In the genomic region with DNA sequence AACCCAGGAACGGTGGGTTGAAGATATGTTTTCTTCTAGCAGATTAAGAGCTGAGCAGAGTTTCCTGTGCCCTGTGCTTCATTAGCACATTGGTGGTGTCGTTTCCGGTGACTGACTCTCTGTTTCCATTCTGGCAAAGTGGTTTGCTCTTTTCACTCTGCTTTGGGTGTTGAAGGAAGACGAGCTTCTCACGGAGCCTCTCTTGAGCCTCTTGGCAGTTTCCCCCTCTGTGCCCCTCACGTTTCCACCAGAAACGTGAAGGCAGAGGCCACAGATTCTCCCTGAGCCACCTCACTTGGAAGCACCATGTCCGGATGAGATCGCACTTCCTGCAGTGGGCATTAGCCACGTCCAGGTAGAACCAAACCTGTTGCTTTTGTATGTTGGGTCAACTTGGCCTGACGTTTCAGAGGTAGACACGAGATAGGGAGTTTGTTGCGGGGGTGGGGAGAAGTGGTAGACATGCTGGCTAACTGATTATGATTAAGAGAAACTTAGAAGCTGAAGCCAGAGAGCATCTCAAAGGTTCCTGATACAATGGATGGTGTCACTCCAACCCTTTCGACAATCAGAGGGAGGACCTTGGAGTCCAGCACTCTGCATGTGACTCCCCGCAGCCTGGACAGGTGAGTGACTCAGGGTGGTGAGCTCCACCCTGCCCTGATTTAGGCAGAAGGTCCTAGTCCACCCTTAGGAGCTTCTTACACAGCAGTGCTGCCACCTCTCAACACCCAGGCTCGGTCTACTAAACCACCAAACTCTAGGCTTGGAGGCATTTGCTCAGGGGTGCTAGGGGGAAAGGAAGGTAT, we compare ENCODE assay signal across 9 cellular contexts.
DNase-seq lines count a peak whose midpoint lies in the region; ATAC-seq and FAIRE-seq lines count a peak whose summit lies in the region.
"Had no signal": no experiment of that assay in that cellular context is flagged by ENCODE, and none has a peak within 500 bp of the region (broad histone marks: within the 10 kb centered on the region; RNA-seq: fewer than 3 reads in every experiment).

A gene with protein sequence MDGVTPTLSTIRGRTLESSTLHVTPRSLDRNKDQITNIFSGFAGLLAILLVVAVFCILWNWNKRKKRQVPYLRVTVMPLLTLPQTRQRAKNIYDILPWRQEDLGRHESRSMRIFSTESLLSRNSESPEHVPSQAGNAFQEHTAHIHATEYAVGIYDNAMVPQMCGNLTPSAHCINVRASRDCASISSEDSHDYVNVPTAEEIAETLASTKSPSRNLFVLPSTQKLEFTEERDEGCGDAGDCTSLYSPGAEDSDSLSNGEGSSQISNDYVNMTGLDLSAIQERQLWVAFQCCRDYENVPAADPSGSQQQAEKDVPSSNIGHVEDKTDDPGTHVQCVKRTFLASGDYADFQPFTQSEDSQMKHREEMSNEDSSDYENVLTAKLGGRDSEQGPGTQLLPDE (plus strand): TSS at position 155 of the 809 bp plus-strand sequence. CDS start 383 bp downstream, at position 538.

- H3K9me3 Mint-ChIP-seq in activated naive CD8-positive, alpha-beta T cell (ENCODE audit: low read depth): no peaks in the 10 kb centered on the region

- peaks cover 53% of the 10 kb centered on the region for H3K4me1 Mint-ChIP-seq in activated naive CD8-positive, alpha-beta T cell (ENCODE audit: low read depth)

- peak; percentile 68 for DNase-seq in T follicular helper cell (ENCODE audit: low read depth)
- DNase-seq in stimulated activated CD4-positive, alpha-beta T cell treated with anti-CD3 and anti-CD28 coated beads, TNF-alpha, amount 100 ng/mL, for 24 hours (ENCODE audit: low read depth in 3 of 3): peak; percentile 61 to 72 (median 66)
- no peak for DNase-seq in HTR-8/SVneo (ENCODE audit: insufficient read length, low spot score)
- no peak for DNase-seq in DMS53 (lab: John Stamatoyannopoulos, UW)
- DNase-seq in RKO (ENCODE audit: low spot score): no peak

- no peaks in the 10 kb centered on the region for H4K20me1 ChIP-seq in BLaER1

- no peaks in the 10 kb centered on the region for H3K9me3 ChIP-seq in BLaER1

- H3K4me3 ChIP-seq in BLaER1: peak within 1 kb of the TSS; percentile 35
- H3K4me3 ChIP-seq: cardiac muscle cell had no signal

- no peaks in the 10 kb centered on the region for H3K27me3 ChIP-seq in BLaER1

- H3K36me3 ChIP-seq in BLaER1: no peaks in the 10 kb centered on the region
- H3K36me3 ChIP-seq: cardiac muscle cell had no signal

- FAIRE-seq in HTR-8/SVneo (lab: Jason Lieb, UNC): no peak

- peak within 1 kb of the TSS; percentile 93 for H3K4me3 Mint-ChIP-seq in activated naive CD8-positive, alpha-beta T cell

- peak within 1 kb of the TSS; percentile 98 for H3K27ac Mint-ChIP-seq in activated naive CD8-positive, alpha-beta T cell

- H3K27ac ChIP-seq in BLaER1: peak within 1 kb of the TSS; percentile 87
- H3K27ac ChIP-seq: cardiac muscle cell had no signal

- H3K4me2 ChIP-seq in BLaER1: peak within 1 kb of the TSS; percentile 75

- H3K36me3 Mint-ChIP-seq in activated naive CD8-positive, alpha-beta T cell: peaks cover 9% of the 10 kb centered on the region

- peak; percentile 91 for ATAC-seq in GM21619 (IDR thresholded peaks at IDR 0.05; ENCODE audit: unreplicated experiment)

- peak within 1 kb of the TSS; percentile 63 for H3K9ac ChIP-seq in BLaER1

- peaks cover 50% of the 10 kb centered on the region for H3K4me1 ChIP-seq in BLaER1

- no peaks in the 10 kb centered on the region for H3K27me3 Mint-ChIP-seq in activated naive CD8-positive, alpha-beta T cell

Comparison
In these comparisons a context has a peak if more than half of its experiments do, and no peak if none do; other contexts are left out.
1. DNase-seq: peak in T follicular helper cell (single experiment) and stimulated activated CD4-positive, alpha-beta T cell treated with anti-CD3 and anti-CD28 coated beads, TNF-alpha, amount 100 ng/mL, for 24 hours (3 of 3); none in HTR-8/SVneo (single experiment), DMS53 (single experiment) and RKO (single experiment).